In genomic region chr16:49407873-49408565, GRCh38 we compare ENCODE assay signal across 8 cellular contexts. TPM values are rescaled to one million over a fixed set of nuclear protein-coding genes. Genes with fewer than 3 reads are reported as not detected.
A peak's percentile ranks its signal among the peaks of the same experiment; 100 is the strongest.
DNase-seq lines count a peak whose midpoint lies in the region; ATAC-seq and TF ChIP-seq lines count a peak whose summit lies in the region.

No MANE protein-coding gene starts in this region.

- TF ChIP-seq CTCF in GM23338 (conservative IDR thresholded peaks at IDR 0.05; ENCODE audit: low read depth in 2 of 2) (peak; percentile 91 to 97), RWPE2 (IDR thresholded peaks at IDR 0.05; ENCODE audit: poor library complexity, severe bottlenecking) (peak; percentile 85), foreskin fibroblast (IDR thresholded peaks at IDR 0.05; ENCODE audit: low read depth, low read length) (peak; percentile 79), osteoblast (IDR thresholded peaks at IDR 0.05; ENCODE audit: extremely low read depth, low read depth, low read length) (peak; percentile 85), tibial nerve (IDR thresholded peaks at IDR 0.05) (peak; percentile 69 to 90 (median 75))

- H4K20me1 ChIP-seq in GM23338 (replicated peaks; ENCODE audit: insufficient read depth) (no peaks in the 10 kb centered on the region), osteoblast (ENCODE audit: insufficient read depth, low read length) (no peaks in the 10 kb centered on the region)

- H3K4me3 Mint-ChIP-seq in GM23338, result no peak overlapping the region
- H3K4me3 Mint-ChIP-seq in activated T-helper 17 cell treated with anti-CD3 and anti-CD28 coated beads, Interleukin-2, amount 50 U/mL, for 72 hours, result no peak overlapping the region

- H3K9me3 Mint-ChIP-seq in GM23338, result peaks cover 4% of the 10 kb centered on the region
- peaks cover 1% of the 10 kb centered on the region for H3K9me3 Mint-ChIP-seq in activated T-helper 17 cell treated with anti-CD3 and anti-CD28 coated beads, Interleukin-2, amount 50 U/mL, for 72 hours

- no peaks in the 10 kb centered on the region for H3K36me3 ChIP-seq in GM23338 (ENCODE audit: insufficient read depth)
- H3K36me3 ChIP-seq in RWPE2 (ENCODE audit: low read depth), result no peaks in the 10 kb centered on the region
- H3K36me3 ChIP-seq in osteoblast (ENCODE audit: insufficient read depth, low read length), result no peaks in the 10 kb centered on the region
- no peaks in the 10 kb centered on the region for H3K36me3 ChIP-seq in tibial nerve

- no peaks in the 10 kb centered on the region for H3K27me3 ChIP-seq in GM23338 (ENCODE audit: insufficient read depth)
- no peaks in the 10 kb centered on the region for H3K27me3 ChIP-seq in RWPE2 (ENCODE audit: insufficient read depth, poor library complexity, severe bottlenecking)
- no peaks in the 10 kb centered on the region for H3K27me3 ChIP-seq in osteoblast (ENCODE audit: insufficient read depth, low read length)
- no peaks in the 10 kb centered on the region for H3K27me3 ChIP-seq in tibial nerve

- TF ChIP-seq EP300 in tibial nerve (IDR thresholded peaks at IDR 0.05), result no peak

- H3K79me2 ChIP-seq in GM23338 (replicated peaks; ENCODE audit: insufficient read depth), result no peaks in the 10 kb centered on the region
- no peaks in the 10 kb centered on the region for H3K79me2 ChIP-seq in osteoblast (ENCODE audit: insufficient read depth, low read length)

- 23 to 24% methylated on average over 17 of the region's 17 CpGs for WGBS in tibial nerve, 2 donors

- H3K4me2 ChIP-seq in GM23338 (no peak overlapping the region), osteoblast (ENCODE audit: insufficient read depth, low read length) (no peak overlapping the region)

- H3F3A ChIP-seq in GM23338 (replicated peaks; ENCODE audit: low read depth), result no peaks in the 10 kb centered on the region

- ATAC-seq in GM23338 (peak; percentile 99), RWPE2 (ENCODE audit: low read depth) (peak; percentile 98)
- ATAC-seq in activated T-helper 17 cell treated with anti-CD3 and anti-CD28 coated beads, Interleukin-2, amount 50 U/mL, for 72 hours (replicated peaks), result peak; percentile 76

- H3K27ac Mint-ChIP-seq in GM23338, result no peak overlapping the region
- H3K27ac Mint-ChIP-seq in activated T-helper 17 cell treated with anti-CD3 and anti-CD28 coated beads, Interleukin-2, amount 50 U/mL, for 72 hours, result no peak overlapping the region

- H3K36me3 Mint-ChIP-seq in GM23338 (ENCODE audit: low read depth), result peaks cover 1% of the 10 kb centered on the region; the same call in 2 of the 3 replicates
- H3K36me3 Mint-ChIP-seq in activated T-helper 17 cell treated with anti-CD3 and anti-CD28 coated beads, Interleukin-2, amount 50 U/mL, for 72 hours (ENCODE audit: low read depth), result no peaks in the 10 kb centered on the region

- H3K4me1 Mint-ChIP-seq in GM23338, result peaks cover 4% of the 10 kb centered on the region; the same call in 1 of the 3 replicates
- no peaks in the 10 kb centered on the region for H3K4me1 Mint-ChIP-seq in activated T-helper 17 cell treated with anti-CD3 and anti-CD28 coated beads, Interleukin-2, amount 50 U/mL, for 72 hours

- H3K9me3 ChIP-seq in RWPE2 (ENCODE audit: severe bottlenecking) (no peaks in the 10 kb centered on the region), osteoblast (ENCODE audit: low read depth, low read length) (no peaks in the 10 kb centered on the region), tibial nerve (peaks cover 0 to 11% (median 0%) of the 10 kb centered on the region in 4 donors)

- H3K9me2 ChIP-seq in GM23338 (ENCODE audit: insufficient read depth), result no peaks in the 10 kb centered on the region

- TF ChIP-seq POLR2A in tibial nerve (IDR thresholded peaks at IDR 0.05), result no peak

- H3K4me1 ChIP-seq in GM23338 (ENCODE audit: insufficient read depth) (no peaks in the 10 kb centered on the region), RWPE2 (ENCODE audit: insufficient read depth, poor library complexity, severe bottlenecking) (no peaks in the 10 kb centered on the region), osteoblast (ENCODE audit: insufficient read depth, low read length) (no peaks in the 10 kb centered on the region), tibial nerve (peaks cover 0 to 7% (median 2%) of the 10 kb centered on the region in 4 donors)

- peak; percentile 93 for DNase-seq in ELF-1 (ENCODE audit: low read depth, low spot score)
- peak; percentile 94 for DNase-seq in GM23338 (ENCODE audit: low spot score)
- peak; percentile 48 to 59 for DNase-seq in Kasumi-1 (lab: John Stamatoyannopoulos, UW)
- peak; percentile 80 for DNase-seq in RWPE2 (ENCODE audit: low spot score)
- DNase-seq in foreskin fibroblast, result peak; percentile 52 to 79
- DNase-seq in osteoblast (ENCODE audit: insufficient read length, low spot score, missing footprints), result peak; percentile 96
- DNase-seq in tibial nerve (ENCODE audit: low spot score in 2 of 2), result peak; percentile 67 to 84

- H3K27ac ChIP-seq in GM23338 (ENCODE audit: low read depth), result no peak overlapping the region
- H3K27ac ChIP-seq in RWPE2 (ENCODE audit: poor library complexity, severe bottlenecking), result no peak overlapping the region
- no peak overlapping the region for H3K27ac ChIP-seq in osteoblast (ENCODE audit: low read depth, low read length)
- H3K27ac ChIP-seq in tibial nerve, result no peak overlapping the region

- peak overlapping the region; percentile 57 for H2AFZ ChIP-seq in GM23338
- H2AFZ ChIP-seq in osteoblast (ENCODE audit: low read length), result peak overlapping the region; percentile 72

- H3K4me3 ChIP-seq in GM23338 (no peak overlapping the region), RWPE2 (ENCODE audit: severe bottlenecking) (no peak overlapping the region), foreskin fibroblast (ENCODE audit: low read depth in 1 of 2, low read length in 2 of 2) (no peak overlapping the region), osteoblast (ENCODE audit: insufficient read depth, low read length) (no peak overlapping the region), tibial nerve (no peak overlapping the region)

- peaks cover 7% of the 10 kb centered on the region for H3K27me3 Mint-ChIP-seq in GM23338 (ENCODE audit: insufficient read depth, low read depth, poor library complexity)
- peaks cover 3% of the 10 kb centered on the region for H3K27me3 Mint-ChIP-seq in activated T-helper 17 cell treated with anti-CD3 and anti-CD28 coated beads, Interleukin-2, amount 50 U/mL, for 72 hours

TF ChIP-seq in GM23338, 12 proteins besides CTCF, POLR2A, EP300 and RAD21:
- no peak for TF ChIP-seq ZNF114 (CRISPR knock-in tag; IDR thresholded peaks at IDR 0.05)
- TF ChIP-seq CREB1 (CRISPR knock-in tag; IDR thresholded peaks at IDR 0.05; ENCODE audit: low read depth), result peak; percentile 46; the same call in 1 of the 2 replicates
- 0 out of 2 replicates have a peak, but pooled peaks have one; percentile 4 for TF ChIP-seq ZNF331 (CRISPR knock-in tag; IDR thresholded peaks at IDR 0.05; ENCODE audit: low read depth)
- no peak for TF ChIP-seq REST (IDR thresholded peaks at IDR 0.05; ENCODE audit: unreplicated experiment)

RNA-seq across cellular contexts. Expression of gene C16orf78, which starts 34.4 kb away (rescaled TPM):
- not detected in 2 replicates for total RNA-seq in GM23338 (2014; rRNA removed; shearing (Covaris generic))
- not detected in 2 replicates for polyA plus RNA-seq in GM23338 (2016; fragmentation: Nextera tagmentation; extraction: Ambion mirVana)
- not detected for total RNA-seq in activated T-helper 17 cell treated with anti-CD3 and anti-CD28 coated beads, Interleukin-2, amount 50 U/mL, for 72 hours
- total RNA-seq in osteoblast (not detected in 2 replicates), tibial nerve (not detected)
